In genomic region chr17:58417300-58418092, GRCh38 we compare ENCODE assay signal across 1 cellular context.
A peak's percentile ranks its signal among the peaks of the same experiment; 100 is the strongest.
TF ChIP-seq lines count a peak whose summit lies in the region.

Gene RNF43 (minus strand): TSS chr17:58417534. CDS start chr17:58415577, 1,957 bp downstream.

TF ChIP-seq in GM12878, 131 proteins besides CTCF, POLR2A, EP300 and RAD21 (continued from another document and continues in another):
- no peak; the same call in 1 of the 2 replicates for TF ChIP-seq PKNOX1 (IDR thresholded peaks at IDR 0.05)
- no peak for TF ChIP-seq MXI1 (IDR thresholded peaks at IDR 0.05; ENCODE audit: low read depth, low read length)
- TF ChIP-seq ZNF217 (IDR thresholded peaks at IDR 0.05): no peak; the same call in 1 of the 2 replicates
- no peak for TF ChIP-seq ZNF207 (IDR thresholded peaks at IDR 0.05; ENCODE audit: borderline replicate concordance)
- TF ChIP-seq HDAC6 (IDR thresholded peaks at IDR 0.05; ENCODE audit: unreplicated experiment): no peak
- TF ChIP-seq POLR2AphosphoS2 (IDR thresholded peaks at IDR 0.05; ENCODE audit: low read depth, low read length): no peak
- TF ChIP-seq ZBTB4 (CRISPR knock-in tag; IDR thresholded peaks at IDR 0.05): no peak
- no peak for TF ChIP-seq FOXK2 (IDR thresholded peaks at IDR 0.05)
- TF ChIP-seq RBBP5 (conservative IDR thresholded peaks at IDR 0.05): no peak
- no peak for TF ChIP-seq PML (IDR thresholded peaks at IDR 0.05; ENCODE audit: low read length)
- TF ChIP-seq, protein P1, sequence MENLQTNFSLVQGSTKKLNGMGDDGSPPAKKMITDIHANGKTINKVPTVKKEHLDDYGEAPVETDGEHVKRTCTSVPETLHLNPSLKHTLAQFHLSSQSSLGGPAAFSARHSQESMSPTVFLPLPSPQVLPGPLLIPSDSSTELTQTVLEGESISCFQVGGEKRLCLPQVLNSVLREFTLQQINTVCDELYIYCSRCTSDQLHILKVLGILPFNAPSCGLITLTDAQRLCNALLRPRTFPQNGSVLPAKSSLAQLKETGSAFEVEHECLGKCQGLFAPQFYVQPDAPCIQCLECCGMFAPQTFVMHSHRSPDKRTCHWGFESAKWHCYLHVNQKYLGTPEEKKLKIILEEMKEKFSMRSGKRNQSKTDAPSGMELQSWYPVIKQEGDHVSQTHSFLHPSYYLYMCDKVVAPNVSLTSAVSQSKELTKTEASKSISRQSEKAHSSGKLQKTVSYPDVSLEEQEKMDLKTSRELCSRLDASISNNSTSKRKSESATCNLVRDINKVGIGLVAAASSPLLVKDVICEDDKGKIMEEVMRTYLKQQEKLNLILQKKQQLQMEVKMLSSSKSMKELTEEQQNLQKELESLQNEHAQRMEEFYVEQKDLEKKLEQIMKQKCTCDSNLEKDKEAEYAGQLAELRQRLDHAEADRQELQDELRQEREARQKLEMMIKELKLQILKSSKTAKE (IDR thresholded peaks at IDR 0.05; ENCODE audit: low read depth, poor library complexity, severe bottlenecking): peak; percentile 62
- no peak; the same call in 1 of the 2 replicates for TF ChIP-seq SREBF2 (IDR thresholded peaks at IDR 0.05; ENCODE audit: low read length)
- TF ChIP-seq, protein P2, sequence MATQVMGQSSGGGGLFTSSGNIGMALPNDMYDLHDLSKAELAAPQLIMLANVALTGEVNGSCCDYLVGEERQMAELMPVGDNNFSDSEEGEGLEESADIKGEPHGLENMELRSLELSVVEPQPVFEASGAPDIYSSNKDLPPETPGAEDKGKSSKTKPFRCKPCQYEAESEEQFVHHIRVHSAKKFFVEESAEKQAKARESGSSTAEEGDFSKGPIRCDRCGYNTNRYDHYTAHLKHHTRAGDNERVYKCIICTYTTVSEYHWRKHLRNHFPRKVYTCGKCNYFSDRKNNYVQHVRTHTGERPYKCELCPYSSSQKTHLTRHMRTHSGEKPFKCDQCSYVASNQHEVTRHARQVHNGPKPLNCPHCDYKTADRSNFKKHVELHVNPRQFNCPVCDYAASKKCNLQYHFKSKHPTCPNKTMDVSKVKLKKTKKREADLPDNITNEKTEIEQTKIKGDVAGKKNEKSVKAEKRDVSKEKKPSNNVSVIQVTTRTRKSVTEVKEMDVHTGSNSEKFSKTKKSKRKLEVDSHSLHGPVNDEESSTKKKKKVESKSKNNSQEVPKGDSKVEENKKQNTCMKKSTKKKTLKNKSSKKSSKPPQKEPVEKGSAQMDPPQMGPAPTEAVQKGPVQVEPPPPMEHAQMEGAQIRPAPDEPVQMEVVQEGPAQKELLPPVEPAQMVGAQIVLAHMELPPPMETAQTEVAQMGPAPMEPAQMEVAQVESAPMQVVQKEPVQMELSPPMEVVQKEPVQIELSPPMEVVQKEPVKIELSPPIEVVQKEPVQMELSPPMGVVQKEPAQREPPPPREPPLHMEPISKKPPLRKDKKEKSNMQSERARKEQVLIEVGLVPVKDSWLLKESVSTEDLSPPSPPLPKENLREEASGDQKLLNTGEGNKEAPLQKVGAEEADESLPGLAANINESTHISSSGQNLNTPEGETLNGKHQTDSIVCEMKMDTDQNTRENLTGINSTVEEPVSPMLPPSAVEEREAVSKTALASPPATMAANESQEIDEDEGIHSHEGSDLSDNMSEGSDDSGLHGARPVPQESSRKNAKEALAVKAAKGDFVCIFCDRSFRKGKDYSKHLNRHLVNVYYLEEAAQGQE (IDR thresholded peaks at IDR 0.05; ENCODE audit: low read depth, low read length): no peak
- TF ChIP-seq, protein P3, sequence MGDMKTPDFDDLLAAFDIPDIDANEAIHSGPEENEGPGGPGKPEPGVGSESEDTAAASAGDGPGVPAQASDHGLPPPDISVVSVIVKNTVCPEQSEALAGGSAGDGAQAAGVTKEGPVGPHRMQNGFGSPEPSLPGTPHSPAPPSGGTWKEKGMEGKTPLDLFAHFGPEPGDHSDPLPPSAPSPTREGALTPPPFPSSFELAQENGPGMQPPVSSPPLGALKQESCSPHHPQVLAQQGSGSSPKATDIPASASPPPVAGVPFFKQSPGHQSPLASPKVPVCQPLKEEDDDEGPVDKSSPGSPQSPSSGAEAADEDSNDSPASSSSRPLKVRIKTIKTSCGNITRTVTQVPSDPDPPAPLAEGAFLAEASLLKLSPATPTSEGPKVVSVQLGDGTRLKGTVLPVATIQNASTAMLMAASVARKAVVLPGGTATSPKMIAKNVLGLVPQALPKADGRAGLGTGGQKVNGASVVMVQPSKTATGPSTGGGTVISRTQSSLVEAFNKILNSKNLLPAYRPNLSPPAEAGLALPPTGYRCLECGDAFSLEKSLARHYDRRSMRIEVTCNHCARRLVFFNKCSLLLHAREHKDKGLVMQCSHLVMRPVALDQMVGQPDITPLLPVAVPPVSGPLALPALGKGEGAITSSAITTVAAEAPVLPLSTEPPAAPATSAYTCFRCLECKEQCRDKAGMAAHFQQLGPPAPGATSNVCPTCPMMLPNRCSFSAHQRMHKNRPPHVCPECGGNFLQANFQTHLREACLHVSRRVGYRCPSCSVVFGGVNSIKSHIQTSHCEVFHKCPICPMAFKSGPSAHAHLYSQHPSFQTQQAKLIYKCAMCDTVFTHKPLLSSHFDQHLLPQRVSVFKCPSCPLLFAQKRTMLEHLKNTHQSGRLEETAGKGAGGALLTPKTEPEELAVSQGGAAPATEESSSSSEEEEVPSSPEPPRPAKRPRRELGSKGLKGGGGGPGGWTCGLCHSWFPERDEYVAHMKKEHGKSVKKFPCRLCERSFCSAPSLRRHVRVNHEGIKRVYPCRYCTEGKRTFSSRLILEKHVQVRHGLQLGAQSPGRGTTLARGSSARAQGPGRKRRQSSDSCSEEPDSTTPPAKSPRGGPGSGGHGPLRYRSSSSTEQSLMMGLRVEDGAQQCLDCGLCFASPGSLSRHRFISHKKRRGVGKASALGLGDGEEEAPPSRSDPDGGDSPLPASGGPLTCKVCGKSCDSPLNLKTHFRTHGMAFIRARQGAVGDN (IDR thresholded peaks at IDR 0.05): peak; percentile 12; the same call in 1 of the 2 replicates
- no peak for TF ChIP-seq SMAD5 (IDR thresholded peaks at IDR 0.05; ENCODE audit: low read depth)
- TF ChIP-seq BRCA1 (IDR thresholded peaks at IDR 0.05; ENCODE audit: low read depth, low read length): no peak
- TF ChIP-seq, protein P4, sequence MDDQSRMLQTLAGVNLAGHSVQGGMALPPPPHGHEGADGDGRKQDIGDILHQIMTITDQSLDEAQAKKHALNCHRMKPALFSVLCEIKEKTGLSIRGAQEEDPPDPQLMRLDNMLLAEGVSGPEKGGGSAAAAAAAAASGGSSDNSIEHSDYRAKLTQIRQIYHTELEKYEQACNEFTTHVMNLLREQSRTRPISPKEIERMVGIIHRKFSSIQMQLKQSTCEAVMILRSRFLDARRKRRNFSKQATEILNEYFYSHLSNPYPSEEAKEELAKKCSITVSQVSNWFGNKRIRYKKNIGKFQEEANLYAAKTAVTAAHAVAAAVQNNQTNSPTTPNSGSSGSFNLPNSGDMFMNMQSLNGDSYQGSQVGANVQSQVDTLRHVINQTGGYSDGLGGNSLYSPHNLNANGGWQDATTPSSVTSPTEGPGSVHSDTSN (IDR thresholded peaks at IDR 0.05; ENCODE audit: insufficient replicate concordance, low read depth, low read length): peak; percentile 19
- TF ChIP-seq RELA (IDR thresholded peaks at IDR 0.05; ENCODE audit: borderline replicate concordance, partially characterized antibody): peak; percentile 71
- TF ChIP-seq TAF1 (IDR thresholded peaks at IDR 0.05; ENCODE audit: borderline replicate concordance, low read depth, low read length): no peak
- peak; percentile 90; the same call in 1 of the 2 replicates for TF ChIP-seq CHD1 (IDR thresholded peaks at IDR 0.05; ENCODE audit: low read depth, low read length)
- no peak for TF ChIP-seq KDM1A (IDR thresholded peaks at IDR 0.05; ENCODE audit: borderline replicate concordance)
- no peak for TF ChIP-seq ZSCAN29 (IDR thresholded peaks at IDR 0.05)
- 0 out of 2 replicates have a peak, but pooled peaks have one; percentile 23 for TF ChIP-seq JUNB (IDR thresholded peaks at IDR 0.05)
- no peak for TF ChIP-seq TCF3 (IDR thresholded peaks at IDR 0.05; ENCODE audit: borderline replicate concordance, insufficient read depth, low read depth, low read length)
- TF ChIP-seq, protein P5, sequence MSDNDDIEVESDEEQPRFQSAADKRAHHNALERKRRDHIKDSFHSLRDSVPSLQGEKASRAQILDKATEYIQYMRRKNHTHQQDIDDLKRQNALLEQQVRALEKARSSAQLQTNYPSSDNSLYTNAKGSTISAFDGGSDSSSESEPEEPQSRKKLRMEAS (IDR thresholded peaks at IDR 0.05; ENCODE audit: low read depth, low read length): no peak; the same call in 1 of the 2 replicates
- TF ChIP-seq, protein P6, sequence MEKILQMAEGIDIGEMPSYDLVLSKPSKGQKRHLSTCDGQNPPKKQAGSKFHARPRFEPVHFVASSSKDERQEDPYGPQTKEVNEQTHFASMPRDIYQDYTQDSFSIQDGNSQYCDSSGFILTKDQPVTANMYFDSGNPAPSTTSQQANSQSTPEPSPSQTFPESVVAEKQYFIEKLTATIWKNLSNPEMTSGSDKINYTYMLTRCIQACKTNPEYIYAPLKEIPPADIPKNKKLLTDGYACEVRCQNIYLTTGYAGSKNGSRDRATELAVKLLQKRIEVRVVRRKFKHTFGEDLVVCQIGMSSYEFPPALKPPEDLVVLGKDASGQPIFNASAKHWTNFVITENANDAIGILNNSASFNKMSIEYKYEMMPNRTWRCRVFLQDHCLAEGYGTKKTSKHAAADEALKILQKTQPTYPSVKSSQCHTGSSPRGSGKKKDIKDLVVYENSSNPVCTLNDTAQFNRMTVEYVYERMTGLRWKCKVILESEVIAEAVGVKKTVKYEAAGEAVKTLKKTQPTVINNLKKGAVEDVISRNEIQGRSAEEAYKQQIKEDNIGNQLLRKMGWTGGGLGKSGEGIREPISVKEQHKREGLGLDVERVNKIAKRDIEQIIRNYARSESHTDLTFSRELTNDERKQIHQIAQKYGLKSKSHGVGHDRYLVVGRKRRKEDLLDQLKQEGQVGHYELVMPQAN (conservative IDR thresholded peaks at IDR 0.05): 0 out of 2 replicates have a peak, but pooled peaks have one; percentile 8
- no peak for TF ChIP-seq PAX8 (IDR thresholded peaks at IDR 0.05)
- TF ChIP-seq, protein P7, sequence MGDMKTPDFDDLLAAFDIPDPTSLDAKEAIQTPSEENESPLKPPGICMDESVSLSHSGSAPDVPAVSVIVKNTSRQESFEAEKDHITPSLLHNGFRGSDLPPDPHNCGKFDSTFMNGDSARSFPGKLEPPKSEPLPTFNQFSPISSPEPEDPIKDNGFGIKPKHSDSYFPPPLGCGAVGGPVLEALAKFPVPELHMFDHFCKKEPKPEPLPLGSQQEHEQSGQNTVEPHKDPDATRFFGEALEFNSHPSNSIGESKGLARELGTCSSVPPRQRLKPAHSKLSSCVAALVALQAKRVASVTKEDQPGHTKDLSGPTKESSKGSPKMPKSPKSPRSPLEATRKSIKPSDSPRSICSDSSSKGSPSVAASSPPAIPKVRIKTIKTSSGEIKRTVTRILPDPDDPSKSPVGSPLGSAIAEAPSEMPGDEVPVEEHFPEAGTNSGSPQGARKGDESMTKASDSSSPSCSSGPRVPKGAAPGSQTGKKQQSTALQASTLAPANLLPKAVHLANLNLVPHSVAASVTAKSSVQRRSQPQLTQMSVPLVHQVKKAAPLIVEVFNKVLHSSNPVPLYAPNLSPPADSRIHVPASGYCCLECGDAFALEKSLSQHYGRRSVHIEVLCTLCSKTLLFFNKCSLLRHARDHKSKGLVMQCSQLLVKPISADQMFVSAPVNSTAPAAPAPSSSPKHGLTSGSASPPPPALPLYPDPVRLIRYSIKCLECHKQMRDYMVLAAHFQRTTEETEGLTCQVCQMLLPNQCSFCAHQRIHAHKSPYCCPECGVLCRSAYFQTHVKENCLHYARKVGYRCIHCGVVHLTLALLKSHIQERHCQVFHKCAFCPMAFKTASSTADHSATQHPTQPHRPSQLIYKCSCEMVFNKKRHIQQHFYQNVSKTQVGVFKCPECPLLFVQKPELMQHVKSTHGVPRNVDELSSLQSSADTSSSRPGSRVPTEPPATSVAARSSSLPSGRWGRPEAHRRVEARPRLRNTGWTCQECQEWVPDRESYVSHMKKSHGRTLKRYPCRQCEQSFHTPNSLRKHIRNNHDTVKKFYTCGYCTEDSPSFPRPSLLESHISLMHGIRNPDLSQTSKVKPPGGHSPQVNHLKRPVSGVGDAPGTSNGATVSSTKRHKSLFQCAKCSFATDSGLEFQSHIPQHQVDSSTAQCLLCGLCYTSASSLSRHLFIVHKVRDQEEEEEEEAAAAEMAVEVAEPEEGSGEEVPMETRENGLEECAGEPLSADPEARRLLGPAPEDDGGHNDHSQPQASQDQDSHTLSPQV (IDR thresholded peaks at IDR 0.05): no peak
- peak; percentile 92 for TF ChIP-seq CHD2 (IDR thresholded peaks at IDR 0.05; ENCODE audit: borderline replicate concordance, low read depth, low read length)
- no peak for TF ChIP-seq EZH2 (IDR thresholded peaks at IDR 0.05; ENCODE audit: borderline replicate concordance, control insufficient read depth, low read depth, low read length)
- peak; percentile 99 for TF ChIP-seq HDGF (IDR thresholded peaks at IDR 0.05)
- TF ChIP-seq ASH2L (IDR thresholded peaks at IDR 0.05; ENCODE audit: borderline replicate concordance, low read depth): no peak
- TF ChIP-seq ZNF622 (IDR thresholded peaks at IDR 0.05): no peak
- TF ChIP-seq NFXL1 (IDR thresholded peaks at IDR 0.05; ENCODE audit: borderline replicate concordance): no peak
- TF ChIP-seq DPF2 (IDR thresholded peaks at IDR 0.05): peak; percentile 81; the same call in 1 of the 2 replicates
- TF ChIP-seq IKZF1 (conservative IDR thresholded peaks at IDR 0.05): peak; percentile 99
- TF ChIP-seq NFIC (IDR thresholded peaks at IDR 0.05; ENCODE audit: low read depth, low read length): peak; percentile 47; the same call in 1 of the 2 replicates
- peak; percentile 85 for TF ChIP-seq BCL11A (IDR thresholded peaks at IDR 0.05; ENCODE audit: low read depth, low read length)
